Comparison of ENCODE assay signal across 10 cellular contexts in genomic region chr6:31186052-31186734, GRCh38. TPM values are rescaled to one million over a fixed set of nuclear protein-coding genes. Genes with fewer than 3 reads are reported as not detected.
A peak's percentile ranks its signal among the peaks of the same experiment; 100 is the strongest.
DNase-seq lines count a peak whose midpoint lies in the region; ATAC-seq and TF ChIP-seq lines count a peak whose summit lies in the region.
"Had no signal": no experiment of that assay in that cellular context is flagged by ENCODE, and none has a peak within 500 bp of the region (broad histone marks: within the 10 kb centered on the region; RNA-seq: fewer than 3 reads in every experiment).

No MANE protein-coding gene starts in this region.

- 67 to 78% methylated on average over 24 of the region's 24 CpGs for WGBS in lung, 2 donors

- H3K27me3 ChIP-seq in duodenal mucosa (ENCODE audit: control insufficient read depth in 1 of 2, insufficient read depth in 2 of 2, low read length in 2 of 2) (no peaks in the 10 kb centered on the region), lung (ENCODE audit: control insufficient read depth, insufficient read depth) (no peaks in the 10 kb centered on the region), subcutaneous abdominal adipose tissue (ENCODE audit: control insufficient read depth in 5 of 5, insufficient read depth in 4 of 5, low read length in 5 of 5) (no peaks in the 10 kb centered on the region)

- ATAC-seq in lung (ENCODE audit: insufficient read depth, low FRiP score) = no peak
- ATAC-seq in GM19351 (IDR thresholded peaks at IDR 0.05; ENCODE audit: unreplicated experiment) = no peak
- no peak for ATAC-seq in GM18520 (IDR thresholded peaks at IDR 0.05; ENCODE audit: unreplicated experiment)
- ATAC-seq in HG02610 (IDR thresholded peaks at IDR 0.05; ENCODE audit: unreplicated experiment) = no peak

- no peaks in the 10 kb centered on the region for H3K36me3 ChIP-seq in duodenal mucosa (ENCODE audit: control insufficient read depth in 1 of 2, insufficient read depth in 2 of 2, low read length in 2 of 2)
- H3K36me3 ChIP-seq in lung (ENCODE audit: control insufficient read depth in 2 of 2, insufficient read depth in 2 of 2, low read length in 2 of 2) = no peaks in the 10 kb centered on the region
- H3K36me3 ChIP-seq in subcutaneous abdominal adipose tissue (ENCODE audit: control insufficient read depth in 5 of 5, insufficient read depth in 5 of 5, low read length in 5 of 5) = no peaks in the 10 kb centered on the region

- H3K4me1 ChIP-seq in duodenal mucosa (ENCODE audit: control insufficient read depth in 1 of 2, insufficient read depth in 2 of 2, low read length in 2 of 2) (peaks cover 3 to 10% of the 10 kb centered on the region in 2 donors), lung (ENCODE audit: control insufficient read depth in 2 of 2, insufficient read depth in 2 of 2, low read length in 2 of 2) (no peaks in the 10 kb centered on the region), subcutaneous abdominal adipose tissue (ENCODE audit: control insufficient read depth in 5 of 5, insufficient read depth in 5 of 5, low read length in 5 of 5) (peaks cover 0 to 8% (median 7%) of the 10 kb centered on the region in 5 donors)

- H3K4me3 ChIP-seq in LNCaP clone FGC (ENCODE audit: low read depth, low read length) (peak overlapping the region; percentile 46), duodenal mucosa (ENCODE audit: low read depth in 1 of 2, low read length in 2 of 2) (peak overlapping the region; percentile 53 to 62), lung (no peak overlapping the region), subcutaneous abdominal adipose tissue (ENCODE audit: low read depth in 1 of 5, low read length in 5 of 5) (peak overlapping the region; percentile 28 to 57 (median 38))

- DNase-seq in LNCaP clone FGC (ENCODE audit: low read depth) (no peak), lung (ENCODE audit: low spot score) (no peak), occipital lobe (lab: John Stamatoyannopoulos, UW) (no peak)
- DNase-seq: DMS79, SHP77 had no signal

- no peak for TF ChIP-seq CTCF in LNCaP clone FGC (IDR thresholded peaks at IDR 0.05; ENCODE audit: control insufficient read depth, extremely low read depth, insufficient read depth)
- no peak for TF ChIP-seq CTCF in lung (IDR thresholded peaks at IDR 0.05; ENCODE audit: control extremely low read depth, extremely low read depth)

- H3K9me3 ChIP-seq in duodenal mucosa (ENCODE audit: control insufficient read depth in 1 of 2, low read length in 2 of 2) (no peaks in the 10 kb centered on the region), lung (ENCODE audit: control insufficient read depth in 2 of 2, insufficient read depth in 1 of 2, low read length in 1 of 2) (no peaks in the 10 kb centered on the region), subcutaneous abdominal adipose tissue (ENCODE audit: control insufficient read depth in 5 of 5, low read length in 5 of 5) (no peaks in the 10 kb centered on the region)

- H3K27ac ChIP-seq in duodenal mucosa (ENCODE audit: low read depth, low read length) (peak overlapping the region; percentile 97), lung (ENCODE audit: low read depth in 1 of 2, low read length in 1 of 2) (peak overlapping the region; percentile 81 to 87), subcutaneous abdominal adipose tissue (ENCODE audit: low read depth, low read length) (peak overlapping the region; percentile 55)

- H3K9ac ChIP-seq in duodenal mucosa (ENCODE audit: low read depth in 1 of 2, low read length in 2 of 2) (peak overlapping the region; percentile 68 to 75), subcutaneous abdominal adipose tissue (ENCODE audit: low read length in 5 of 5) (peak overlapping the region in 3 of 5 donors; percentile 28 to 54 (median 30))

RNA-seq across cellular contexts. Expression of gene POU5F1, which starts 15.7 kb away (rescaled TPM):
- total RNA-seq in lung = 10 to 100 TPM in 1 of 2 donors, 1 to 10 TPM in 1; 2.2 to 19.5 TPM
- polyA plus RNA-seq in lung = 1 to 10 TPM; 1.5 to 2.5 TPM
- total RNA-seq in occipital lobe = not detected

RNA-seq across cellular contexts. Expression of gene TCF19, which starts 27.8 kb away (rescaled TPM):
- total RNA-seq in lung (1 to 10 TPM; 5.4 to 9.4 TPM), occipital lobe (3.4 TPM)
- 1 to 10 TPM; 4.1 to 4.9 TPM for polyA plus RNA-seq in lung

RNA-seq across cellular contexts. Expression of gene CCHCR1, which starts 28.6 kb away (rescaled TPM):
- total RNA-seq in lung = 10 to 100 TPM; 20.0 to 32.8 TPM
- 10 to 100 TPM; 11.0 to 14.3 TPM for polyA plus RNA-seq in lung
- 7.6 TPM for total RNA-seq in occipital lobe

RNA-seq across cellular contexts. Expression of gene PSORS1C2, which starts 47.3 kb away (rescaled TPM):
- total RNA-seq in lung = not detected
- not detected for polyA plus RNA-seq in lung
- total RNA-seq in occipital lobe = not detected
